ENCODE assay signal across 10 cellular contexts in the genomic region with DNA sequence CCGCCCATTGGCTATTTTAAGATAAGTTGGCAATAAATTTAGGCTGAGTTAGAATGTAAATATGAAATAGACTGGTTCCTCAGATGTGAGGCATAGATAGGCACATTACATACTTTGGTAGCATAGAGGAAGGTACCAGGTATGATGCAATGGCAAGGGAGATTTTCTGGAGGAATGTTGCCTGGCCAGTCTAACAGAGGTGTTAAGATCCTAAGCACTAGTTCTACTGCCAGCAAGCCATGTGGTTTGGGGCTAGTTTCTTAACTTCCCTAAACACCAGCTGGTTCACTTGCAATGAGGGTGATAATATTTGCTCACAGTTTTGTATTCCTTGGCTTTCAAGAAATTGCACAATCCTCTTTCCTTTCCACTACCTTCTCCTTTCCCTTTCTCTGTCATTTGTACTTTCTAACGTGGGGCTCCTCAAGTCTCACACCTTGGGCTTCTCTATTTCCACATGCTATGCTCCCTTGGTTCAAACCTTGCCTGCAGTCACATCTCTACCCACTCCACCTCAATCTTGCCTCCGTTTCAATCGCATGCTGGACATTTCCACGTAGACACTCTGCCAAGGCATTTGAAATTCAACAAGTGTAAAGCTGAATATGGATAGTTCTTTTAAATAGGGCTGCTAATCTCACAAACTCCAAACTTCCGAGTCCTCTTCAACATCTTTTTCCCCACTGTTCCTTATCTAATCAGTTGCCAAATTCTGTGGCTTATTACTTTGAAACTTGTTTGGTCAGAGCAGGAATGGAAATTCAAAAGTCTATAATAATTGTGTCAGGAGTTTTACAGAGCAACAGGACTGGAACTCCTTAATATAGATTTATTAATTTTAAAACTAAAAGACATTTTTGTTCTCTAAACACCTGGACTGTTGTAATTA. TPM values are rescaled to one million over a fixed set of nuclear protein-coding genes. Genes with fewer than 3 reads are reported as not detected.
DNase-seq lines count a peak whose midpoint lies in the region; ATAC-seq and TF ChIP-seq lines count a peak whose summit lies in the region.
"Had no signal": no experiment of that assay in that cellular context is flagged by ENCODE, and none has a peak within 500 bp of the region (broad histone marks: within the 10 kb centered on the region; RNA-seq: fewer than 3 reads in every experiment).

No MANE protein-coding gene starts in this region.

- peaks cover 16 to 33% of the 10 kb centered on the region in 2 donors for H3K4me1 ChIP-seq in gastrocnemius medialis

- H3K4me3 Mint-ChIP-seq in activated CD4-positive, alpha-beta memory T cell treated with anti-CD3 and anti-CD28 coated beads for 36 hours = no peak overlapping the region
- H3K4me3 Mint-ChIP-seq: brain had no signal

- TF ChIP-seq CTCF in gastrocnemius medialis (IDR thresholded peaks at IDR 0.05 in 4 of 5, conservative IDR thresholded peaks at IDR 0.05 in 1 of 5) = no peak

- peaks cover 2% of the 10 kb centered on the region for H3K27me3 Mint-ChIP-seq in activated CD4-positive, alpha-beta memory T cell treated with anti-CD3 and anti-CD28 coated beads for 36 hours

- H3K27me3 ChIP-seq in gastrocnemius medialis = no peaks in the 10 kb centered on the region

- peaks cover 10% of the 10 kb centered on the region for H3K4me1 Mint-ChIP-seq in activated CD4-positive, alpha-beta memory T cell treated with anti-CD3 and anti-CD28 coated beads for 36 hours (ENCODE audit: low read depth)

- H3K27ac Mint-ChIP-seq in activated CD4-positive, alpha-beta memory T cell treated with anti-CD3 and anti-CD28 coated beads for 36 hours = no peak overlapping the region
- H3K27ac Mint-ChIP-seq: brain had no signal

- no peak for TF ChIP-seq POLR2A in gastrocnemius medialis (IDR thresholded peaks at IDR 0.05)

- ATAC-seq in gastrocnemius medialis = peak in 1 of 2 donors; percentile 8
- no peak for ATAC-seq in HG03342 (IDR thresholded peaks at IDR 0.05; ENCODE audit: unreplicated experiment)
- ATAC-seq in HG02588 (IDR thresholded peaks at IDR 0.05; ENCODE audit: unreplicated experiment) = no peak

- peak; percentile 38 for DNase-seq in HCEC 1CT
- DNase-seq in OCI-M1 (lab: John Stamatoyannopoulos, UW) = peak; percentile 96
- peak; percentile 35 for DNase-seq in fibroblast of gingiva (ENCODE audit: low read depth)
- peak in 1 of 2 donors; percentile 36 for DNase-seq in gastrocnemius medialis
- no peak for DNase-seq in HuH-7 (ENCODE audit: low spot score)
- DNase-seq in activated CD4-positive, alpha-beta memory T cell treated with anti-CD3 and anti-CD28 coated beads for 36 hours = no peak
- DNase-seq: activated CD4-positive, alpha-beta T cell treated with anti-CD3 and anti-CD28 coated beads, Interleukin-2, amount 50 U/mL, for 48 hours had no signal

- H3K9me3 Mint-ChIP-seq in activated CD4-positive, alpha-beta memory T cell treated with anti-CD3 and anti-CD28 coated beads for 36 hours = no peaks in the 10 kb centered on the region

- CTCF ChIA-PET in activated CD4-positive, alpha-beta memory T cell treated with anti-CD3 and anti-CD28 coated beads for 36 hours (lab: Charles Lee) = interaction anchor here (1.2 kb wide), 1 partner anchor 88 kb away, joined by 5 read pairs; no protein-coding TSS in a partner anchor

- no peaks in the 10 kb centered on the region for H3K36me3 ChIP-seq in gastrocnemius medialis

- no peaks in the 10 kb centered on the region for H3K9me3 ChIP-seq in gastrocnemius medialis

- H3K36me3 Mint-ChIP-seq in activated CD4-positive, alpha-beta memory T cell treated with anti-CD3 and anti-CD28 coated beads for 36 hours = peaks cover 2% of the 10 kb centered on the region
- H3K36me3 Mint-ChIP-seq: brain had no signal

- in situ Hi-C loops in gastrocnemius medialis (cut with MboI; ENCODE audit: low sequenced_read_pairs in 4 of 4) = loop anchor here in 1 of 4 donors (25.0 kb wide), 1 partner anchor 605 kb away; no protein-coding TSS in a partner anchor

- H3K27ac ChIP-seq in gastrocnemius medialis = peak overlapping the region; percentile 96 to 100 (median 98)

- H3K4me3 ChIP-seq in gastrocnemius medialis = no peak overlapping the region

- POLR2A ChIA-PET in activated CD4-positive, alpha-beta memory T cell treated with anti-CD3 and anti-CD28 coated beads for 36 hours (lab: Charles Lee) = no interaction called here

- intact Hi-C loops in gastrocnemius medialis (cut with DNase I; ENCODE audit: low total_unique reads) = loop anchor here (10.0 kb wide), 1 partner anchor 928 kb away; a partner anchor contains a TSS
- intact Hi-C loops in activated CD4-positive, alpha-beta memory T cell treated with anti-CD3 and anti-CD28 coated beads for 36 hours (cut with micrococcal nuclease) = no loop called here

RNA-seq across cellular contexts. Expression of a gene that starts 4.6 kb away (rescaled TPM):
- total RNA-seq in gastrocnemius medialis = 100 to 1,000 TPM in 2 of 4 donors, 10 to 100 TPM in 2; 75.2 to 428 (median 110) TPM
- 10 to 100 TPM; 40.4 to 42.3 TPM for total RNA-seq in activated CD4-positive, alpha-beta memory T cell treated with anti-CD3 and anti-CD28 coated beads for 36 hours

Comparison
In these comparisons a context has a peak if more than half of its experiments do, and no peak if none do; other contexts are left out.
1. DNase-seq: peak in HCEC 1CT (single experiment), OCI-M1 (single experiment) and fibroblast of gingiva (single experiment); none in HuH-7 (single experiment) and activated CD4-positive, alpha-beta memory T cell treated with anti-CD3 and anti-CD28 coated beads for 36 hours (single experiment).